ENCODE assay signal across 8 cellular contexts in the genomic region with DNA sequence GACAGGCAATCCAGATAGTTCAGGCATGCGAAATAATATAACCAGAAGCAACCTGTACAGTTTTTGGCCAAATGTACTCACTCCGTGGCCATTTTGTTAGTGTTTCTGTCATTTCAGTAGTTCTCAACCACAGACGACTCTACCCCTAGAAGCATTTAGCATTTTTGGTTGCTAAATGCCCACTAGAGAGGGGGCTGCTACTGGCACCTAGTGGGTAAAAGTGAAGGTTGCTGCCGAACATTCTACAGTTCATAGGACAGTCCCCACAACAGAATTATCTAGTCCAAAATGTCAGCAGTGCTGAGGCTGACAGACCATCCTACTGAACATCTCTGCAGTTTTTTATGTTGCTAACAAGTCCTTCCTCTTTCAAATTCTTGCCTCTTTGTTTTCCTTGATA.
DNase-seq lines count a peak whose midpoint lies in the region; ATAC-seq and TF ChIP-seq lines count a peak whose summit lies in the region.

No MANE protein-coding gene starts in this region.

- ATAC-seq in heart right ventricle: peak in 1 of 8 donors; percentile 42
- no peak for ATAC-seq in left ventricle myocardium superior
- ATAC-seq in HG02798 (IDR thresholded peaks at IDR 0.05; ENCODE audit: poor library complexity, unreplicated experiment): peak; percentile 66
- ATAC-seq in stimulated activated naive CD8-positive, alpha-beta T cell treated with anti-CD3 and anti-CD28 coated beads, Interleukin-15, amount 100 ng/mL, for 72 hours: peak; percentile 88

- H3K36me3 Mint-ChIP-seq in glutamatergic neuron (ENCODE audit: unreplicated experiment): no peaks in the 10 kb centered on the region

- H3K27me3 Mint-ChIP-seq in stimulated activated naive CD8-positive, alpha-beta T cell treated with anti-CD3 and anti-CD28 coated beads, Interleukin-15, amount 100 ng/mL, for 72 hours: no peaks in the 10 kb centered on the region
- H3K27me3 Mint-ChIP-seq in glutamatergic neuron (ENCODE audit: unreplicated experiment): no peaks in the 10 kb centered on the region

- no peak overlapping the region for H3K27ac ChIP-seq in heart right ventricle

- TF ChIP-seq CTCF in heart right ventricle (IDR thresholded peaks at IDR 0.05): peak in 5 of 9 donors; percentile 24 to 41 (median 36)
- no peak for TF ChIP-seq CTCF in glutamatergic neuron (IDR thresholded peaks at IDR 0.05; ENCODE audit: partially characterized antibody, unreplicated experiment)

- H3K4me3 Mint-ChIP-seq in stimulated activated naive CD8-positive, alpha-beta T cell treated with anti-CD3 and anti-CD28 coated beads, Interleukin-15, amount 100 ng/mL, for 72 hours: no peak overlapping the region
- H3K4me3 Mint-ChIP-seq in glutamatergic neuron (ENCODE audit: unreplicated experiment): no peak overlapping the region

- intact Hi-C loops in heart right ventricle (cut with DNase I): loop anchor here in 1 of 10 donors (2.0 kb wide), 1 partner anchor 66 kb away; no protein-coding TSS in a partner anchor
- intact Hi-C loops in left ventricle myocardium superior (cut with micrococcal nuclease): no loop called here

- no peaks in the 10 kb centered on the region for H3K27me3 ChIP-seq in heart right ventricle

- DNase-seq in heart right ventricle: peak in 1 of 2 donors; percentile 3
- no peak for DNase-seq in left ventricle myocardium superior
- peak; percentile 63 for DNase-seq in NCI-H82 (lab: John Stamatoyannopoulos, UW)
- peak; percentile 47 for DNase-seq in ecto neural progenitor cell (ENCODE audit: low spot score)
- DNase-seq in stimulated activated naive CD8-positive, alpha-beta T cell treated with anti-CD3 and anti-CD28 coated beads, Interleukin-15, amount 100 ng/mL, for 72 hours: peak; percentile 21 to 34
- no peak for DNase-seq in glutamatergic neuron
- no peak for DNase-seq in NCI-H774 (lab: John Stamatoyannopoulos, UW)

- 18 to 20% methylated on average over 4 of the region's 4 CpGs for WGBS in heart right ventricle, 2 donors

- H3K27ac Mint-ChIP-seq in stimulated activated naive CD8-positive, alpha-beta T cell treated with anti-CD3 and anti-CD28 coated beads, Interleukin-15, amount 100 ng/mL, for 72 hours: no peak overlapping the region
- no peak overlapping the region for H3K27ac Mint-ChIP-seq in glutamatergic neuron (ENCODE audit: unreplicated experiment)

- no peaks in the 10 kb centered on the region for H3K9me3 Mint-ChIP-seq in stimulated activated naive CD8-positive, alpha-beta T cell treated with anti-CD3 and anti-CD28 coated beads, Interleukin-15, amount 100 ng/mL, for 72 hours
- H3K9me3 Mint-ChIP-seq in glutamatergic neuron (ENCODE audit: unreplicated experiment): no peaks in the 10 kb centered on the region

- H3K4me1 ChIP-seq in heart right ventricle: no peaks in the 10 kb centered on the region

- H3K9me3 ChIP-seq in heart right ventricle: no peaks in the 10 kb centered on the region

- no peak overlapping the region for H3K4me3 ChIP-seq in heart right ventricle

- H3K36me3 ChIP-seq in heart right ventricle: no peaks in the 10 kb centered on the region

- no peaks in the 10 kb centered on the region for H3K4me1 Mint-ChIP-seq in stimulated activated naive CD8-positive, alpha-beta T cell treated with anti-CD3 and anti-CD28 coated beads, Interleukin-15, amount 100 ng/mL, for 72 hours
- no peaks in the 10 kb centered on the region for H3K4me1 Mint-ChIP-seq in glutamatergic neuron (ENCODE audit: low read depth, unreplicated experiment)

Comparison
In these comparisons a context has a peak if more than half of its experiments do, and no peak if none do; other contexts are left out.
1. DNase-seq: peak in NCI-H82 (single experiment), ecto neural progenitor cell (single experiment) and stimulated activated naive CD8-positive, alpha-beta T cell treated with anti-CD3 and anti-CD28 coated beads, Interleukin-15, amount 100 ng/mL, for 72 hours (2 of 2); none in left ventricle myocardium superior (single experiment), glutamatergic neuron (single experiment) and NCI-H774 (single experiment).